8 cellular contexts compared by ENCODE assay signal in genomic region chrX:48648299-48648698, GRCh38. TPM values are rescaled to one million over a fixed set of nuclear protein-coding genes. Genes with fewer than 3 reads are reported as not detected.
DNase-seq lines count a peak whose midpoint lies in the region; ATAC-seq and TF ChIP-seq lines count a peak whose summit lies in the region.

No MANE protein-coding gene starts in this region.

- DNase-seq in activated naive CD4-positive, alpha-beta T cell treated with Interleukin-2 at 50 U/mL for 16 hours = peak; percentile 19
- no peak for DNase-seq in activated naive CD4-positive, alpha-beta T cell (lab: John Stamatoyannopoulos, UW)
- DNase-seq in NCI-H2171 treated with DMSO at 0.1 percent for 48 hours (lab: John Stamatoyannopoulos, UW) (peak; percentile 70), fibroblast of lung (ENCODE audit: low read depth in 2 of 2) (peak; percentile 46 to 71), amniotic stem cell (lab: John Stamatoyannopoulos, UW) (no peak)
- DNase-seq in activated CD4-positive, alpha-beta T cell treated with anti-CD3 and anti-CD28 coated beads, Interleukin-2, amount 50 U/mL, for 48 hours = peak; percentile 3 to 9

- H3K79me2 ChIP-seq in fibroblast of lung (ENCODE audit: control insufficient read depth, insufficient read depth, low read length) = no peaks in the 10 kb centered on the region

- no peak overlapping the region for H3K9ac ChIP-seq in fibroblast of lung (ENCODE audit: insufficient read depth, low read length)

- no peaks in the 10 kb centered on the region for H3K36me3 ChIP-seq in fibroblast of lung (ENCODE audit: control insufficient read depth, insufficient read depth, low read length)

- H3K36me3 Mint-ChIP-seq in nephron (ENCODE audit: low read depth) = no peaks in the 10 kb centered on the region

- no peak for ATAC-seq in GM19395 (IDR thresholded peaks at IDR 0.05; ENCODE audit: unreplicated experiment)

- no peaks in the 10 kb centered on the region for H3K9me3 Mint-ChIP-seq in nephron

- no peaks in the 10 kb centered on the region for H3K9me3 ChIP-seq in fibroblast of lung (ENCODE audit: control insufficient read depth, insufficient read depth, low read depth, low read length)

- H3K4me1 ChIP-seq in fibroblast of lung (ENCODE audit: control insufficient read depth, extremely low read depth, insufficient read depth, low read length) = no peaks in the 10 kb centered on the region

- no peak overlapping the region for H2AFZ ChIP-seq in fibroblast of lung (ENCODE audit: low read length)

- no peaks in the 10 kb centered on the region for H3K27me3 ChIP-seq in fibroblast of lung (ENCODE audit: control insufficient read depth, insufficient read depth, low read length)

- H4K20me1 ChIP-seq in fibroblast of lung (ENCODE audit: control insufficient read depth, extremely low read depth, insufficient read depth, low read length) = no peaks in the 10 kb centered on the region

- H3K27me3 Mint-ChIP-seq in nephron (ENCODE audit: low read depth) = no peaks in the 10 kb centered on the region

- no peak overlapping the region for H3K27ac ChIP-seq in fibroblast of lung (ENCODE audit: insufficient read depth, low read length)

- H3K4me1 Mint-ChIP-seq in nephron = peaks cover 10% of the 10 kb centered on the region

- peak overlapping the region; percentile 80 to 92 (median 86) for H3K27ac Mint-ChIP-seq in nephron

- no peak overlapping the region for H3K4me3 Mint-ChIP-seq in nephron

- no peak overlapping the region for H3K4me2 ChIP-seq in fibroblast of lung (ENCODE audit: extremely low read depth, insufficient read depth, low read length)

- peak; percentile 22 to 32 for TF ChIP-seq CTCF in fibroblast of lung (conservative IDR thresholded peaks at IDR 0.05 in 1 of 2, IDR thresholded peaks at IDR 0.05 in 1 of 2; ENCODE audit: low read depth in 1 of 2, low read length in 2 of 2)
- TF ChIP-seq CTCF in nephron (IDR thresholded peaks at IDR 0.05; ENCODE audit: unreplicated experiment in 3 of 3) = peak in 2 of 3 experiments; percentile 34 to 42

- H3K4me3 ChIP-seq in fibroblast of lung (replicated peaks in 1 of 4; ENCODE audit: control extremely low read depth in 1 of 4, insufficient read depth in 1 of 4, low read depth in 3 of 4, low read length in 4 of 4) = no peak overlapping the region

RNA-seq across cellular contexts. Expression of gene WAS, which starts 35.3 kb away (rescaled TPM):
- total RNA-seq in fibroblast of lung = under 0.01 and 0.17 TPM in 2 replicates
- polyA plus RNA-seq in fibroblast of lung = 0.07 and 0.09 TPM in 2 replicates
- 0.17 and 0.21 TPM in 2 replicates for polyA plus RNA-seq in fibroblast of lung (2012)
- polyA minus RNA-seq in fibroblast of lung (ENCODE audit: low replicate concordance) = not detected in 2 replicates

RNA-seq across cellular contexts. Expression of gene SUV39H1, which starts 48.2 kb away (rescaled TPM):
- 0.51 and 1.5 TPM in 2 replicates for total RNA-seq in fibroblast of lung
- 2.8 and 10.3 TPM in 2 replicates for polyA plus RNA-seq in fibroblast of lung
- 3.1 and 11.8 TPM in 2 replicates for polyA plus RNA-seq in fibroblast of lung (2012)
- 11.3 and 43.3 TPM in 2 replicates for polyA minus RNA-seq in fibroblast of lung (ENCODE audit: low replicate concordance)

RNA-seq across cellular contexts. Expression of gene WDR13, which starts 51.0 kb away (rescaled TPM):
- total RNA-seq in fibroblast of lung = 98.4 and 99.7 TPM in 2 replicates
- polyA plus RNA-seq in fibroblast of lung = 41.2 and 47.4 TPM in 2 replicates
- polyA plus RNA-seq in fibroblast of lung (2012) = 129 and 139 TPM in 2 replicates
- 228 and 266 TPM in 2 replicates for polyA minus RNA-seq in fibroblast of lung (ENCODE audit: low replicate concordance)

Comparison
In these comparisons a context has a peak if more than half of its experiments do, and no peak if none do; other contexts are left out.
1. DNase-seq: peak in activated naive CD4-positive, alpha-beta T cell treated with Interleukin-2 at 50 U/mL for 16 hours (single experiment), NCI-H2171 treated with DMSO at 0.1 percent for 48 hours (single experiment), activated CD4-positive, alpha-beta T cell treated with anti-CD3 and anti-CD28 coated beads, Interleukin-2, amount 50 U/mL, for 48 hours (2 of 2) and fibroblast of lung (2 of 2); none in activated naive CD4-positive, alpha-beta T cell (0 of 4) and amniotic stem cell (single experiment).